ENCODE assay signal across 8 cellular contexts in genomic region chr17:77141846-77142449, GRCh38. TPM values are rescaled to one million over a fixed set of nuclear protein-coding genes. Genes with fewer than 3 reads are reported as not detected.
DNase-seq lines count a peak whose midpoint lies in the region; ATAC-seq and TF ChIP-seq lines count a peak whose summit lies in the region.

No MANE protein-coding gene starts in this region.

- intact Hi-C loops in activated CD8-positive, alpha-beta T cell treated with anti-CD3 and anti-CD28 coated beads for 36 hours (cut with micrococcal nuclease): loop anchor here (5.0 kb wide), 1 partner anchor 35 kb away; no protein-coding TSS in a partner anchor

- peaks cover 63% of the 10 kb centered on the region for H3K36me3 Mint-ChIP-seq in activated CD8-positive, alpha-beta T cell treated with anti-CD3 and anti-CD28 coated beads for 36 hours (ENCODE audit: low read depth)
- peaks cover 24 to 37% of the 10 kb centered on the region in 2 donors for H3K36me3 Mint-ChIP-seq in stimulated activated naive B cell treated with anti-CD40 and anti-IgM and Interleukin-4, amounts not matched to agents 10 μg/mL and 1 μg/mL and 100 μg/mL, for 72 hours

- peaks cover 13% of the 10 kb centered on the region for H3K9me3 Mint-ChIP-seq in activated CD8-positive, alpha-beta T cell treated with anti-CD3 and anti-CD28 coated beads for 36 hours
- H3K9me3 Mint-ChIP-seq in stimulated activated naive B cell treated with anti-CD40 and anti-IgM and Interleukin-4, amounts not matched to agents 10 μg/mL and 1 μg/mL and 100 μg/mL, for 72 hours: peaks cover 5% of the 10 kb centered on the region in 2 donors

- DNase-seq in HL-60 (ENCODE audit: low read depth in 1 of 2, low spot score in 1 of 2) (no peak), GM20000 (ENCODE audit: low spot score) (no peak), AG08395 (ENCODE audit: low spot score) (no peak)
- no peak for DNase-seq in activated CD8-positive, alpha-beta T cell treated with anti-CD3 and anti-CD28 coated beads for 36 hours
- DNase-seq in stimulated activated naive B cell treated with anti-CD40 and anti-IgM and Interleukin-4, amounts not matched to agents 10 μg/mL and 1 μg/mL and 100 μg/mL, for 72 hours: no peak
- no peak for DNase-seq in stimulated activated CD4-positive, alpha-beta T cell treated with anti-CD3 and anti-CD28 coated beads, Interleukin-4, amount 100 ng/mL, for 24 hours

- TF ChIP-seq CTCF in HL-60 (IDR thresholded peaks at IDR 0.05; ENCODE audit: insufficient read depth, low read length): no peak
- no peak for TF ChIP-seq CTCF in activated CD8-positive, alpha-beta T cell treated with anti-CD3 and anti-CD28 coated beads for 36 hours (IDR thresholded peaks at IDR 0.05)
- TF ChIP-seq CTCF in GM20000 (IDR thresholded peaks at IDR 0.05; ENCODE audit: extremely low read depth, missing control alignments): no peak

- H3K27me3 ChIP-seq in HL-60 (ENCODE audit: insufficient read depth, poor library complexity, severe bottlenecking): no peaks in the 10 kb centered on the region

- H3K4me1 Mint-ChIP-seq in activated CD8-positive, alpha-beta T cell treated with anti-CD3 and anti-CD28 coated beads for 36 hours (ENCODE audit: low read depth): peaks cover 57% of the 10 kb centered on the region
- H3K4me1 Mint-ChIP-seq in stimulated activated naive B cell treated with anti-CD40 and anti-IgM and Interleukin-4, amounts not matched to agents 10 μg/mL and 1 μg/mL and 100 μg/mL, for 72 hours: peaks cover 37 to 66% of the 10 kb centered on the region in 2 donors

- H3K4me3 ChIP-seq in HL-60 (replicated peaks; ENCODE audit: insufficient read depth, low read length) (peak overlapping the region; percentile 74; the same call in 1 of the 2 replicates), iPS-11a (ENCODE audit: low read depth, low read length) (peak overlapping the region; percentile 65)

- H3K27me3 Mint-ChIP-seq in activated CD8-positive, alpha-beta T cell treated with anti-CD3 and anti-CD28 coated beads for 36 hours: no peaks in the 10 kb centered on the region
- no peaks in the 10 kb centered on the region for H3K27me3 Mint-ChIP-seq in stimulated activated naive B cell treated with anti-CD40 and anti-IgM and Interleukin-4, amounts not matched to agents 10 μg/mL and 1 μg/mL and 100 μg/mL, for 72 hours

- peak overlapping the region; percentile 76 for H3K27ac Mint-ChIP-seq in activated CD8-positive, alpha-beta T cell treated with anti-CD3 and anti-CD28 coated beads for 36 hours
- H3K27ac Mint-ChIP-seq in stimulated activated naive B cell treated with anti-CD40 and anti-IgM and Interleukin-4, amounts not matched to agents 10 μg/mL and 1 μg/mL and 100 μg/mL, for 72 hours: peak overlapping the region; percentile 87

- CTCF ChIA-PET in activated CD8-positive, alpha-beta T cell treated with anti-CD3 and anti-CD28 coated beads for 36 hours (lab: Charles Lee): interaction anchor here (1.0 to 1.2 kb wide), 3 partner anchors 12 to 54 kb away, joined by 3 to 4 read pairs (median 4); no protein-coding TSS in a partner anchor

- H3K27ac ChIP-seq in HL-60 (replicated peaks): no peak overlapping the region

- peak overlapping the region; percentile 83 for H3K4me3 Mint-ChIP-seq in activated CD8-positive, alpha-beta T cell treated with anti-CD3 and anti-CD28 coated beads for 36 hours
- H3K4me3 Mint-ChIP-seq in stimulated activated naive B cell treated with anti-CD40 and anti-IgM and Interleukin-4, amounts not matched to agents 10 μg/mL and 1 μg/mL and 100 μg/mL, for 72 hours: peak overlapping the region; percentile 89 to 90

- ATAC-seq in activated CD8-positive, alpha-beta T cell treated with anti-CD3 and anti-CD28 coated beads for 36 hours: no peak
- ATAC-seq in stimulated activated naive B cell treated with anti-CD40 and anti-IgM and Interleukin-4, amounts not matched to agents 10 μg/mL and 1 μg/mL and 100 μg/mL, for 72 hours (replicated peaks): no peak
- ATAC-seq in GM21786 (IDR thresholded peaks at IDR 0.05; ENCODE audit: unreplicated experiment): no peak

- POLR2A ChIA-PET in activated CD8-positive, alpha-beta T cell treated with anti-CD3 and anti-CD28 coated beads for 36 hours (lab: Charles Lee): interaction anchor here (0.8 to 1.2 kb wide), 5 partner anchors 14 to 73 kb away, joined by 3 to 4 read pairs (median 3); no protein-coding TSS in a partner anchor

RNA-seq across cellular contexts. Expression of gene SEC14L1, which starts 1.2 kb away (rescaled TPM):
- total RNA-seq in activated CD8-positive, alpha-beta T cell treated with anti-CD3 and anti-CD28 coated beads for 36 hours: 10 to 100 TPM; 79.7 to 91.6 TPM
